In genomic region chr6:34241351-34242215, GRCh38 we compare ENCODE assay signal across 12 cellular contexts. TPM values are rescaled to one million over a fixed set of nuclear protein-coding genes. Genes with fewer than 3 reads are reported as not detected.
A peak's percentile ranks its signal among the peaks of the same experiment; 100 is the strongest.
DNase-seq lines count a peak whose midpoint lies in the region; ATAC-seq lines count a peak whose summit lies in the region.
"Had no signal": no experiment of that assay in that cellular context is flagged by ENCODE, and none has a peak within 500 bp of the region (broad histone marks: within the 10 kb centered on the region; RNA-seq: fewer than 3 reads in every experiment).

No MANE protein-coding gene starts in this region.

- H3K4me3 ChIP-seq in CD4-positive, CD25-positive, alpha-beta regulatory T cell (ENCODE audit: low read depth, low read length) = no peak overlapping the region
- H3K4me3 ChIP-seq in H7 (ENCODE audit: insufficient read depth, low read depth, low read length) (no peak overlapping the region), mesenchymal stem cell (ENCODE audit: insufficient read depth in 1 of 2, low read depth in 1 of 2, low read length in 2 of 2) (no peak overlapping the region)
- H3K4me3 ChIP-seq: hepatocyte, psoas muscle, tibial artery had no signal

- peak overlapping the region in 1 of 2 experiments; percentile 96 for H3K23ac ChIP-seq in mesenchymal stem cell (ENCODE audit: low read length in 2 of 2)

- H2BK12ac ChIP-seq in mesenchymal stem cell (ENCODE audit: low read length in 2 of 2) = peak overlapping the region; percentile 24 to 58

- H3K27me3 Mint-ChIP-seq in CD4-positive, CD25-positive, alpha-beta regulatory T cell = no peaks in the 10 kb centered on the region
- H3K27me3 Mint-ChIP-seq in activated T-helper 17 cell treated with anti-CD3 and anti-CD28 coated beads, Interleukin-2, amount 50 U/mL, for 72 hours = no peaks in the 10 kb centered on the region

- H3K36me3 ChIP-seq in CD4-positive, CD25-positive, alpha-beta regulatory T cell (ENCODE audit: control insufficient read depth, insufficient read depth, low read length) = peaks cover 33% of the 10 kb centered on the region
- H3K36me3 ChIP-seq in H7 (replicated peaks; ENCODE audit: control insufficient read depth, insufficient read depth, low read length) (peaks cover 52% of the 10 kb centered on the region), mesenchymal stem cell (ENCODE audit: control insufficient read depth in 1 of 2, insufficient read depth in 2 of 2, low read depth in 1 of 2, low read length in 2 of 2) (peaks cover 22 to 48% of the 10 kb centered on the region in 2 experiments)

- peak overlapping the region in 3 of 4 donors; percentile 35 to 72 (median 52) for H3K4me3 Mint-ChIP-seq in CD4-positive, CD25-positive, alpha-beta regulatory T cell
- H3K4me3 Mint-ChIP-seq in activated T-helper 17 cell treated with anti-CD3 and anti-CD28 coated beads, Interleukin-2, amount 50 U/mL, for 72 hours = peak overlapping the region; percentile 56

- H4K91ac ChIP-seq in mesenchymal stem cell (ENCODE audit: low read length) = no peak overlapping the region

- peak overlapping the region; percentile 41 to 82 (median 76) for H3K27ac Mint-ChIP-seq in CD4-positive, CD25-positive, alpha-beta regulatory T cell
- peak overlapping the region; percentile 86 for H3K27ac Mint-ChIP-seq in activated T-helper 17 cell treated with anti-CD3 and anti-CD28 coated beads, Interleukin-2, amount 50 U/mL, for 72 hours

- no peak for ATAC-seq in CD4-positive, CD25-positive, alpha-beta regulatory T cell (ENCODE audit: low read depth in 2 of 2)
- no peak for ATAC-seq in activated T-helper 17 cell treated with anti-CD3 and anti-CD28 coated beads, Interleukin-2, amount 50 U/mL, for 72 hours (replicated peaks)
- ATAC-seq in HG02610 (IDR thresholded peaks at IDR 0.05; ENCODE audit: unreplicated experiment) = no peak
- ATAC-seq: psoas muscle had no signal

- no peaks in the 10 kb centered on the region for H3K27me3 ChIP-seq in CD4-positive, CD25-positive, alpha-beta regulatory T cell (ENCODE audit: control insufficient read depth, insufficient read depth, low read length)
- H3K27me3 ChIP-seq in H7 (ENCODE audit: control insufficient read depth, insufficient read depth, low read length) (no peaks in the 10 kb centered on the region), mesenchymal stem cell (ENCODE audit: control insufficient read depth in 1 of 2, insufficient read depth in 1 of 2, low read length in 2 of 2) (no peaks in the 10 kb centered on the region)
- H3K27me3 ChIP-seq: hepatocyte, tibial artery had no signal

- no peak overlapping the region for H2BK120ac ChIP-seq in mesenchymal stem cell (ENCODE audit: low read depth, low read length)

- H3K36me3 Mint-ChIP-seq in CD4-positive, CD25-positive, alpha-beta regulatory T cell = peaks cover 11% of the 10 kb centered on the region
- H3K36me3 Mint-ChIP-seq in activated T-helper 17 cell treated with anti-CD3 and anti-CD28 coated beads, Interleukin-2, amount 50 U/mL, for 72 hours (ENCODE audit: low read depth) = peaks cover 86% of the 10 kb centered on the region

- H3K27ac ChIP-seq in CD4-positive, CD25-positive, alpha-beta regulatory T cell (ENCODE audit: insufficient read depth, low read length, poor library complexity, severe bottlenecking) = no peak overlapping the region
- H3K27ac ChIP-seq in mesenchymal stem cell (ENCODE audit: low read length, poor library complexity, severe bottlenecking) = no peak overlapping the region
- H3K27ac ChIP-seq: hepatocyte, psoas muscle, tibial artery had no signal

- H3K4me1 Mint-ChIP-seq in CD4-positive, CD25-positive, alpha-beta regulatory T cell = peaks cover 8 to 58% (median 42%) of the 10 kb centered on the region in 4 donors
- H3K4me1 Mint-ChIP-seq in activated T-helper 17 cell treated with anti-CD3 and anti-CD28 coated beads, Interleukin-2, amount 50 U/mL, for 72 hours = peaks cover 46% of the 10 kb centered on the region

- H3K4me1 ChIP-seq in CD4-positive, CD25-positive, alpha-beta regulatory T cell (ENCODE audit: control insufficient read depth, insufficient read depth, low read length, poor library complexity, severe bottlenecking) = peaks cover 34% of the 10 kb centered on the region
- peaks cover 46% of the 10 kb centered on the region for H3K4me1 ChIP-seq in mesenchymal stem cell (ENCODE audit: control insufficient read depth, insufficient read depth, low read depth, low read length)

- H3K4me2 ChIP-seq in mesenchymal stem cell (ENCODE audit: low read length, poor library complexity, severe bottlenecking) = no peak overlapping the region
- H3K4me2 ChIP-seq: hepatocyte had no signal

- H2BK15ac ChIP-seq in mesenchymal stem cell (ENCODE audit: low read depth, poor library complexity, severe bottlenecking) = no peak overlapping the region

- no peaks in the 10 kb centered on the region for H3K9me3 ChIP-seq in CD4-positive, CD25-positive, alpha-beta regulatory T cell (ENCODE audit: control insufficient read depth in 2 of 2, low read length in 2 of 2)
- no peaks in the 10 kb centered on the region for H3K9me3 ChIP-seq in mesenchymal stem cell (ENCODE audit: control insufficient read depth, low read length)
- H3K9me3 ChIP-seq: psoas muscle, tibial artery had no signal

- no peaks in the 10 kb centered on the region for H3K9me3 Mint-ChIP-seq in CD4-positive, CD25-positive, alpha-beta regulatory T cell
- no peaks in the 10 kb centered on the region for H3K9me3 Mint-ChIP-seq in activated T-helper 17 cell treated with anti-CD3 and anti-CD28 coated beads, Interleukin-2, amount 50 U/mL, for 72 hours

- H2AK5ac ChIP-seq in mesenchymal stem cell (ENCODE audit: low read length, severe bottlenecking) = no peak overlapping the region

- 95% methylated on average over 10 of the region's 13 CpGs for WGBS in mesenchymal stem cell

- H3K9ac ChIP-seq in mesenchymal stem cell (ENCODE audit: low read length) = peak overlapping the region; percentile 72

- H3K79me1 ChIP-seq in mesenchymal stem cell (replicated peaks; ENCODE audit: low read length, poor library complexity, severe bottlenecking) = no peaks in the 10 kb centered on the region

- H3K4ac ChIP-seq in mesenchymal stem cell (ENCODE audit: low read depth in 1 of 2, low read length in 2 of 2) = peak overlapping the region in 1 of 2 experiments; percentile 86

- H3K14ac ChIP-seq in mesenchymal stem cell (ENCODE audit: low read length in 2 of 2) = no peak overlapping the region

- H2BK5ac ChIP-seq in mesenchymal stem cell (ENCODE audit: low read depth, low read length, poor library complexity, severe bottlenecking) = no peak overlapping the region

- no peak overlapping the region for H2AFZ ChIP-seq in mesenchymal stem cell (ENCODE audit: low read depth, low read length)
- H2AFZ ChIP-seq: hepatocyte had no signal

- H3K18ac ChIP-seq in mesenchymal stem cell (ENCODE audit: low read depth in 1 of 2, low read length in 2 of 2) = no peak overlapping the region

- no peak for DNase-seq in CD4-positive, CD25-positive, alpha-beta regulatory T cell
- DNase-seq in H7 = peak; percentile 17
- DNase-seq in mesenchymal stem cell = no peak
- no peak for DNase-seq in activated gamma-delta T cell treated with Interleukin-2 at 50 U/mL for 16 hours
- DNase-seq in RKO (ENCODE audit: low spot score) = no peak
- DNase-seq: anterior cingulate cortex, NCI-H2081 treated with DMSO at 0.1 percent for 48 hours, psoas muscle had no signal

- H4K8ac ChIP-seq in mesenchymal stem cell (ENCODE audit: low read length) = peak overlapping the region; percentile 53

RNA-seq across cellular contexts. Expression of gene HMGA1, which starts 4.9 kb away (rescaled TPM):
- 87.2 TPM for total RNA-seq in CD4-positive, CD25-positive, alpha-beta regulatory T cell
- polyA plus RNA-seq in CD4-positive, CD25-positive, alpha-beta regulatory T cell = 10 to 100 TPM; 31.6 to 36.2 (median 34.3) TPM
- total RNA-seq in H7 (2014; rRNA removed; shearing (Covaris generic)) = 1,768 and 1,892 TPM in 2 replicates
- 100 to 1,000 TPM; 203 to 389 TPM for total RNA-seq in activated T-helper 17 cell treated with anti-CD3 and anti-CD28 coated beads, Interleukin-2, amount 50 U/mL, for 72 hours
- polyA plus RNA-seq in mesenchymal stem cell (2013, experiment 1 of 2) = 544 TPM
- 524 TPM for polyA plus RNA-seq in mesenchymal stem cell (2013, experiment 2 of 2)

RNA-seq across cellular contexts. Expression of gene SMIM29, which starts 7.2 kb away (rescaled TPM):
- 29.2 TPM for total RNA-seq in CD4-positive, CD25-positive, alpha-beta regulatory T cell
- 10 to 100 TPM; 47.7 to 82.3 (median 60.7) TPM for polyA plus RNA-seq in CD4-positive, CD25-positive, alpha-beta regulatory T cell
- 12.4 and 24.5 TPM in 2 replicates for total RNA-seq in H7 (2014; rRNA removed; shearing (Covaris generic))
- 10 to 100 TPM; 10.9 to 17.3 TPM for total RNA-seq in activated T-helper 17 cell treated with anti-CD3 and anti-CD28 coated beads, Interleukin-2, amount 50 U/mL, for 72 hours
- 47.1 TPM for polyA plus RNA-seq in mesenchymal stem cell (2013, experiment 1 of 2)
- 50.5 TPM for polyA plus RNA-seq in mesenchymal stem cell (2013, experiment 2 of 2)
